Comparison of ENCODE assay signal across 1 cellular context in the genomic region with DNA sequence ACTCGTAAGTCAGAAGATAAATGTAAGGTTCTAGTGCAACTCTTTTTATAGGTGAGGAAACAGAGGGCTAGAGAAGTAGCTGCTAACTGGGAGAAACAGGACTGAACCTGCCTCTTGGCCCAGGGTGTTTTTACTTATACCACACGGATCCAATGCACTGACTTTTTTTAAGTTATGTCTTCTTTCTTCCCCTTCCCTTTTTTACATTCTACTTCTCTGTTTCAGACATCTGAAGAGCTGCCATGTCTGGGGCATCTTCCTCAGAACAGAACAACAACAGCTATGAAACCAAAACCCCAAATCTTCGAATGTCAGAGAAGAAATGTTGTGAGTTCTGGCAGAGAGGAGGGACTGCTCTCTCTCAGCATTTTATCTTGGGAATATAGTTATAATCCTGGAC.
TF ChIP-seq lines count a peak whose summit lies in the region.

No MANE protein-coding gene starts in this region.

TF ChIP-seq in GM12878, 131 proteins besides CTCF, POLR2A, EP300 and RAD21:
- TF ChIP-seq NR2C1 (IDR thresholded peaks at IDR 0.05): no peak
